Comparison of ENCODE assay signal across 26 cellular contexts in the genomic region with DNA sequence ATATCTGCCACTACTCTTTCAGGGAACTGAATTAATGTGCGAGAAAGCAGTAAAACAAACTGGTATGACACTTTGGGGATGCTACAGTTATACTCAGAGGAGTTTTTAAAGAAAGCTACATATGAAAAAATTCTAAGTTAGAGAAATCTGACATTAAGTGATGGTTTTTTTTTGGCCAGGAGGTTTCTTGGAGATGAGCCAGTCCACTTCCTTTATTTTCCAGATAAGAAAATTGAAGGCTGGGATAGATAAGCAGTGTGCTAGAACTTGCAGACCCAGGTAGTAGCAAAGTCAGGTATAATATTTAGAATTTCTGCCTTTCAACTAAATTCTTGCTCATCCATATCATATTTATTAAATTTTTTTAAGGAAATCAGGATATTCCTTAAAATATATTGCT.
"Had no signal": no experiment of that assay in that cellular context is flagged by ENCODE, and none has a peak within 500 bp of the region (broad histone marks: within the 10 kb centered on the region; RNA-seq: fewer than 3 reads in every experiment).

No MANE protein-coding gene starts in this region.

- H3K4me1 Mint-ChIP-seq: endodermal cell had no signal

- H3K27ac ChIP-seq: esophagus muscularis mucosa, gastrocnemius medialis, testis, transverse colon, VCaP had no signal

- ATAC-seq: gastrocnemius medialis; left colon; natural killer cell treated with Interleukin-12 subunit alpha and Interleukin-12 subunit beta and Interleukin-15 and Interleukin-18, amount 100 ng/mL, for 72 hours; stimulated activated naive CD8-positive, alpha-beta T cell treated with anti-CD3 and anti-CD28 coated beads, Interleukin-15, Interleukin-2, amounts not matched to agents 100 U/mL and 50 U/mL, for 24 hours had no signal

- H3K36me3 Mint-ChIP-seq: activated naive CD8-positive, alpha-beta T cell had no signal

- H3K27ac Mint-ChIP-seq: activated naive CD8-positive, alpha-beta T cell; endodermal cell; natural killer cell treated with Interleukin-12 subunit alpha and Interleukin-12 subunit beta and Interleukin-15 and Interleukin-18, amount 100 ng/mL, for 72 hours had no signal

- H3K27me3 Mint-ChIP-seq: activated naive CD8-positive, alpha-beta T cell; brain; natural killer cell treated with Interleukin-12 subunit alpha and Interleukin-12 subunit beta and Interleukin-15 and Interleukin-18, amount 100 ng/mL, for 72 hours had no signal

- H3K36me3 ChIP-seq: cardiac muscle cell, gastrocnemius medialis, transverse colon had no signal

- H3K4me3 Mint-ChIP-seq: activated naive CD8-positive, alpha-beta T cell; brain; endodermal cell; natural killer cell treated with Interleukin-12 subunit alpha and Interleukin-12 subunit beta and Interleukin-15 and Interleukin-18, amount 100 ng/mL, for 72 hours had no signal

- H3K4me3 ChIP-seq: cardiac muscle cell, esophagus muscularis mucosa, gastrocnemius medialis, testis, transverse colon had no signal

- H3K4me1 ChIP-seq: gastrocnemius medialis, testis, transverse colon had no signal

- H3K9me3 ChIP-seq: esophagus muscularis mucosa, gastrocnemius medialis, testis, transverse colon had no signal

- DNase-seq: activated CD4-positive, alpha-beta T cell treated with anti-CD3 and anti-CD28 coated beads for 4 hours; activated CD4-positive, alpha-beta T cell treated with anti-CD3 and anti-CD28 coated beads, Interleukin-2, amount 50 U/mL, for 48 hours; activated CD8-positive, alpha-beta memory T cell treated with anti-CD3 and anti-CD28 coated beads for 24 hours; activated effector memory CD4-positive, alpha-beta T cell treated with Interleukin-2 at 50 U/mL for 16 hours; activated naive CD4-positive, alpha-beta T cell treated with Interleukin-2 at 50 U/mL for 16 hours; aorta; cortex of kidney; endodermal cell; gastrocnemius medialis; glutamatergic neuron; hippocampal formation; kidney; left colon; mesenchymal stem cell; posterior cingulate gyrus; stimulated activated CD4-positive, alpha-beta T cell treated with anti-CD3 and anti-CD28 coated beads, Interleukin-4, amount 100 ng/mL, for 1 hour; stimulated activated naive CD8-positive, alpha-beta T cell treated with anti-CD3 and anti-CD28 coated beads, Interleukin-15, Interleukin-2, amounts not matched to agents 100 U/mL and 50 U/mL, for 24 hours; T-helper 2 cell; testis; transverse colon had no signal

- H3K27me3 ChIP-seq: cardiac muscle cell, esophagus muscularis mucosa, gastrocnemius medialis, testis, transverse colon had no signal
